27 cellular contexts compared by ENCODE assay signal in genomic region chr7:34672430-34672829, GRCh38. TPM values are rescaled to one million over a fixed set of nuclear protein-coding genes. Genes with fewer than 3 reads are reported as not detected.
DNase-seq lines count a peak whose midpoint lies in the region; ATAC-seq and TF ChIP-seq lines count a peak whose summit lies in the region.
"Had no signal": no experiment of that assay in that cellular context is flagged by ENCODE, and none has a peak within 500 bp of the region (broad histone marks: within the 10 kb centered on the region; RNA-seq: fewer than 3 reads in every experiment).

No MANE protein-coding gene starts in this region.

- BruUV-seq in Panc1 (replicated peaks; lab: Mats Ljungman, UMichigan): no TSS peak

- H3K27me3 ChIP-seq in Panc1 (ENCODE audit: control insufficient read depth, insufficient read depth, low read length): no peaks in the 10 kb centered on the region
- no peaks in the 10 kb centered on the region for H3K27me3 ChIP-seq in uterus
- H3K27me3 ChIP-seq: ascending aorta, BLaER1, pancreas had no signal

- no peak overlapping the region for H3K4me3 ChIP-seq in Panc1 (ENCODE audit: low read depth in 2 of 2, low read length in 2 of 2)
- no peak overlapping the region for H3K4me3 ChIP-seq in cardiac fibroblast (replicated peaks in 1 of 2; ENCODE audit: low read depth in 2 of 2, low read length in 2 of 2)
- H3K4me3 ChIP-seq in skeletal muscle cell (ENCODE audit: low read depth, low read length): no peak overlapping the region
- H3K4me3 ChIP-seq in uterus: no peak overlapping the region
- H3K4me3 ChIP-seq: ascending aorta, BLaER1, pancreas had no signal

- H3K9me3 ChIP-seq in Panc1 (ENCODE audit: control insufficient read depth, insufficient read depth, low read depth, low read length) (no peaks in the 10 kb centered on the region), uterus (no peaks in the 10 kb centered on the region)
- H3K9me3 ChIP-seq: ascending aorta, BLaER1, pancreas had no signal

- H3K36me3 ChIP-seq in Panc1 (ENCODE audit: control insufficient read depth, insufficient read depth, low read length) (no peaks in the 10 kb centered on the region), uterus (no peaks in the 10 kb centered on the region)
- H3K36me3 ChIP-seq: ascending aorta, BLaER1, pancreas had no signal

- no peak overlapping the region for H3K27ac ChIP-seq in Panc1 (ENCODE audit: low read length)
- H3K27ac ChIP-seq in uterus: no peak overlapping the region
- H3K27ac ChIP-seq: ascending aorta, BLaER1, pancreas had no signal

- CTCF ChIA-PET in Panc1 (lab: Charles Lee): interaction anchor here (0.5 to 0.8 kb wide), 3 partner anchors 17 to 542 kb away, joined by 3 to 15 read pairs (median 3); no protein-coding TSS in a partner anchor

- DNase-seq in GM03348 (ENCODE audit: low spot score) (peak; percentile 45), Panc1 (ENCODE audit: low read depth, low spot score) (peak; percentile 58), cardiac fibroblast (ENCODE audit: low read depth in 2 of 2) (peak; percentile 1 to 55), skeletal muscle cell (ENCODE audit: low read depth) (peak; percentile 3), 8988T (no peak), hypothalamus (lab: John Stamatoyannopoulos, UW) (no peak), uterus (no peak), anterior cingulate cortex (lab: John Stamatoyannopoulos, UW) (no peak)
- DNase-seq: activated CD4-positive, CD25-positive, alpha-beta regulatory T cell treated with anti-CD3 and anti-CD28 coated beads, Interleukin-2, amount 50 U/mL, for 72 hours; activated effector memory CD4-positive, alpha-beta T cell treated with anti-CD3 and anti-CD28 coated beads, Interleukin-2, amount 50 U/mL, for 16 hours; cortex of kidney; glutamatergic neuron; H7; MM.1S; naive B cell; NCI-H1694 treated with DMSO at 0.1 percent for 48 hours; NCI-H446 treated with DMSO at 0.1 percent for 48 hours; NK-92 treated with Interleukin-12 subunit alpha and Interleukin-12 subunit beta, amount 100 ng/mL, for 24 hours; pancreas; SHP77 treated with DMSO at 0.1 percent for 48 hours; stimulated activated CD4-positive, alpha-beta T cell treated with anti-CD3 and anti-CD28 coated beads, Interleukin-4, amount 100 ng/mL, for 4 hours; stimulated activated CD8-positive, alpha-beta memory T cell treated with anti-CD3 and anti-CD28 coated beads, Interleukin-4, amount 100 ng/mL, for 48 hours had no signal

- TF ChIP-seq POLR2A in uterus (IDR thresholded peaks at IDR 0.05): no peak

- TF ChIP-seq CTCF in Panc1 (IDR thresholded peaks at IDR 0.05) (no peak), cardiac fibroblast (IDR thresholded peaks at IDR 0.05; ENCODE audit: low read depth, low read length) (no peak), uterus (IDR thresholded peaks at IDR 0.05) (no peak)

- intact Hi-C loops in Panc1 (cut with micrococcal nuclease; ENCODE audit: unreplicated experiment): no loop called here
- intact Hi-C loops in uterus (cut with DNase I; ENCODE audit: low total_unique reads): no loop called here

- peak; percentile 70; the same call in 1 of the 2 replicates for ATAC-seq in Panc1

- in situ Hi-C loops in Panc1 (cut with HindIII; ENCODE audit: low pct_unique_long_range_greater_than_20kb, low sequenced_read_pairs): no loop called here

- POLR2A ChIA-PET in Panc1 (lab: Charles Lee): no interaction called here

- H3K4me1 ChIP-seq in Panc1 (ENCODE audit: control insufficient read depth, insufficient read depth, low read length) (no peaks in the 10 kb centered on the region), uterus (no peaks in the 10 kb centered on the region)
- H3K4me1 ChIP-seq: ascending aorta, BLaER1, pancreas had no signal

RNA-seq across cellular contexts. Expression of gene NPSR1, which starts 14.4 kb away (rescaled TPM):
- total RNA-seq in Panc1 (2021; ENCODE audit: unreplicated experiment) (not detected), uterus (not detected)
- polyA plus RNA-seq in Panc1 (2012; ENCODE audit: insufficient read length): not detected
- total RNA-seq: ascending aorta; epithelial cell of proximal tubule; H7; lung microvascular endothelial cell; pancreas; T-helper 2 cell treated with Interferon-gamma antibody and Interleukin-4, amounts not matched to agents 100 ng/mL and 5 ng/mL, for 36 hours had no signal
- polyA plus RNA-seq: pancreas had no signal

Comparison
In these comparisons a context has a peak if more than half of its experiments do, and no peak if none do; other contexts are left out.
1. DNase-seq: peak in GM03348 (single experiment), Panc1 (single experiment), cardiac fibroblast (2 of 2) and skeletal muscle cell (single experiment); none in 8988T (single experiment), hypothalamus (0 of 51), uterus (0 of 2) and anterior cingulate cortex (0 of 58).